10 cellular contexts compared by ENCODE assay signal in genomic region chr2:203804070-203804469, GRCh38.
A peak's percentile ranks its signal among the peaks of the same experiment; 100 is the strongest.
DNase-seq lines count a peak whose midpoint lies in the region; ATAC-seq and TF ChIP-seq lines count a peak whose summit lies in the region.
"Had no signal": no experiment of that assay in that cellular context is flagged by ENCODE, and none has a peak within 500 bp of the region (broad histone marks: within the 10 kb centered on the region; RNA-seq: fewer than 3 reads in every experiment).

No MANE protein-coding gene starts in this region.

- H3K27ac ChIP-seq in neural progenitor cell = no peak overlapping the region
- H3K27ac ChIP-seq: testis had no signal

- no peak overlapping the region for H3K4me3 Mint-ChIP-seq in neural progenitor cell
- H3K4me3 Mint-ChIP-seq in CD14-positive monocyte = no peak overlapping the region

- no peaks in the 10 kb centered on the region for H3K36me3 ChIP-seq in neural progenitor cell

- H3K9me3 ChIP-seq in neural progenitor cell (ENCODE audit: low read depth) = no peaks in the 10 kb centered on the region
- H3K9me3 ChIP-seq: testis had no signal

- H3K4me1 Mint-ChIP-seq in neural progenitor cell = peaks cover 30% of the 10 kb centered on the region
- H3K4me1 Mint-ChIP-seq in CD14-positive monocyte = peaks cover 40% of the 10 kb centered on the region

- TF ChIP-seq CTCF in AG09319 (IDR thresholded peaks at IDR 0.05; ENCODE audit: low read depth, low read length) (no peak), neural progenitor cell (IDR thresholded peaks at IDR 0.05) (no peak), CD14-positive monocyte (IDR thresholded peaks at IDR 0.05) (no peak)

- ATAC-seq in GM21825 (IDR thresholded peaks at IDR 0.05; ENCODE audit: unreplicated experiment) = no peak
- ATAC-seq: left colon had no signal

- H3K27me3 ChIP-seq in neural progenitor cell = no peaks in the 10 kb centered on the region
- H3K27me3 ChIP-seq: testis had no signal

- no peak overlapping the region for H3K4me2 ChIP-seq in neural progenitor cell

- H3K36me3 Mint-ChIP-seq in neural progenitor cell = peaks cover 14% of the 10 kb centered on the region
- H3K36me3 Mint-ChIP-seq in CD14-positive monocyte = peaks cover 3 to 10% of the 10 kb centered on the region in 2 donors

- H3K9ac ChIP-seq in neural progenitor cell = no peak overlapping the region

- H3K9me3 Mint-ChIP-seq in neural progenitor cell (peaks cover 40% of the 10 kb centered on the region), CD14-positive monocyte (peaks cover 5 to 16% (median 11%) of the 10 kb centered on the region in 7 donors)

- H3K27ac Mint-ChIP-seq in neural progenitor cell (no peak overlapping the region), CD14-positive monocyte (peak overlapping the region in 3 of 7 donors; percentile 31 to 82 (median 33))

- peaks cover 22% of the 10 kb centered on the region for H3K4me1 ChIP-seq in neural progenitor cell
- H3K4me1 ChIP-seq: testis had no signal

- H3F3A ChIP-seq in neural progenitor cell (ENCODE audit: low read depth) = peaks cover 7% of the 10 kb centered on the region

- intact Hi-C loops in CD14-positive monocyte (cut with micrococcal nuclease) = no loop called here

- no peaks in the 10 kb centered on the region for H4K20me1 ChIP-seq in neural progenitor cell (ENCODE audit: low read depth)

- H3K4me3 ChIP-seq in neural progenitor cell = no peak overlapping the region
- H3K4me3 ChIP-seq: testis had no signal

- DNase-seq in AG09319 (ENCODE audit: extremely low read depth, low read depth) (peak; percentile 89), MV-4-11 (lab: John Stamatoyannopoulos, UW) (peak; percentile 25), brain pericyte (ENCODE audit: low read depth, low spot score) (peak; percentile 51), occipital lobe (lab: John Stamatoyannopoulos, UW) (peak; percentile 47), neural progenitor cell (ENCODE audit: low spot score) (no peak), CD14-positive monocyte (ENCODE audit: low spot score) (no peak)
- no peak for DNase-seq in activated CD4-positive, CD25-positive, alpha-beta regulatory T cell treated with anti-CD3 and anti-CD28 coated beads, Interleukin-2, amount 50 U/mL, for 72 hours
- DNase-seq: left colon, testis had no signal

- H2AFZ ChIP-seq in neural progenitor cell (replicated peaks) = no peak overlapping the region

- no peaks in the 10 kb centered on the region for H3K79me2 ChIP-seq in neural progenitor cell (ENCODE audit: low read depth)

- peaks cover 7% of the 10 kb centered on the region for H3K27me3 Mint-ChIP-seq in neural progenitor cell (ENCODE audit: insufficient read depth, low read depth)
- H3K27me3 Mint-ChIP-seq in CD14-positive monocyte (ENCODE audit: low read depth in 3 of 3) = no peaks in the 10 kb centered on the region

Comparison
In these comparisons a context has a peak if more than half of its experiments do, and no peak if none do; other contexts are left out.
1. DNase-seq: peak in AG09319 (single experiment), MV-4-11 (single experiment), brain pericyte (single experiment) and occipital lobe (single experiment); none in neural progenitor cell (single experiment), CD14-positive monocyte (single experiment) and activated CD4-positive, CD25-positive, alpha-beta regulatory T cell treated with anti-CD3 and anti-CD28 coated beads, Interleukin-2, amount 50 U/mL, for 72 hours (single experiment).